ENCODE assay signal across 10 cellular contexts in the genomic region with DNA sequence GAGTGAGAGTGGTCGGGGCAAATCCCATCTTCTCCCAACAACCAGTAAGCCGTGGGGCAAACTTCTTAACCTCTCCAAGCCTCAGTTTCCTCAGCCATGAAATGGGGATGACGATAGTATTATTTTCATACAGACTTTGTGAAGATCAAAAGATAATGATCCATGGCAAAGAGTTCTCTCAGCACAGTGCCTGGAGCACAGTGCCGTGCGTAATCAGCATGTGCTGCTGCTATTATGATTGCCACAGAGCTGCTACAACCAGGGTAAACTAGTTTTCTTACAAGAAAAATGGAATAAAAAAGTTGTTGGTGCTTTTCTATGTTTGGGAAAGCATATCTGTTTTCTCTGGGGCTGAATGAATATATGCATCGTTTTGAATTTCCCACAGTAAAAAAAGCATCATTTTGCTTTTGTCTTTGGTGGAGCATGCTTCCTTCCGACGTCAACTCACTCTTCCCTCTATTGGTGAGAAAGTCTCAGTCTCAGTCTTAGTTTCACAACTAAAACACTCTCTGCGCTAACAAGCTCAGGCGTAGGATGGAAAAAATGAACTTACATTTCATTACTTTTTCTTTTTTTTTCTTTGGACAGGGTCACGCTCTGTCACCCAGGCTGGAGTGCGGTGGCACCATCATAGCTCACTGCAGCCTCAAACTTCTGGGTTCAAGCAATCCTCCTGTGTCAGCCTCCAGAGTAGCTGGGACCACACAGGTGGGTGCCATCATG. TPM values are rescaled to one million over a fixed set of nuclear protein-coding genes. Genes with fewer than 3 reads are reported as not detected.
DNase-seq lines count a peak whose midpoint lies in the region; ATAC-seq and TF ChIP-seq lines count a peak whose summit lies in the region.
"Had no signal": no experiment of that assay in that cellular context is flagged by ENCODE, and none has a peak within 500 bp of the region (broad histone marks: within the 10 kb centered on the region; RNA-seq: fewer than 3 reads in every experiment).

No MANE protein-coding gene starts in this region.

- in situ Hi-C loops in KBM-7 (cut with MboI; ENCODE audit: low pct_unique_long_range_greater_than_20kb, low sequenced_read_pairs) = no loop called here

- H3K36me3 Mint-ChIP-seq in glutamatergic neuron (ENCODE audit: unreplicated experiment) = no peaks in the 10 kb centered on the region

- TF ChIP-seq CTCF in glutamatergic neuron (IDR thresholded peaks at IDR 0.05; ENCODE audit: partially characterized antibody, unreplicated experiment) = no peak

- peak; percentile 27 for DNase-seq in central memory CD4-positive, alpha-beta T cell
- no peak for DNase-seq in DMS53 treated with DMSO at 0.1 percent for 48 hours (lab: John Stamatoyannopoulos, UW; ENCODE audit: unreplicated experiment)
- DNase-seq in glutamatergic neuron = no peak
- DNase-seq in Ammon's horn (ENCODE audit: low spot score) = no peak
- no peak for DNase-seq in KBM-7
- DNase-seq: adrenal gland, mesenchymal stem cell had no signal

- H3K9me3 Mint-ChIP-seq in glutamatergic neuron (ENCODE audit: unreplicated experiment) = peaks cover 11% of the 10 kb centered on the region

- H3K4me1 Mint-ChIP-seq in glutamatergic neuron (ENCODE audit: low read depth, unreplicated experiment) = peaks cover 26% of the 10 kb centered on the region

- ATAC-seq in GM18498 (IDR thresholded peaks at IDR 0.05; ENCODE audit: unreplicated experiment) (peak; percentile 63), GM21360 (IDR thresholded peaks at IDR 0.05; ENCODE audit: unreplicated experiment) (peak; percentile 45), HG03520 (IDR thresholded peaks at IDR 0.05; ENCODE audit: unreplicated experiment) (peak; percentile 42)

- no peak overlapping the region for H3K27ac Mint-ChIP-seq in glutamatergic neuron (ENCODE audit: unreplicated experiment)

- peaks cover 6% of the 10 kb centered on the region for H3K27me3 Mint-ChIP-seq in glutamatergic neuron (ENCODE audit: unreplicated experiment)

- no peak overlapping the region for H3K4me3 Mint-ChIP-seq in glutamatergic neuron (ENCODE audit: unreplicated experiment)

RNA-seq across cellular contexts. Expression of a gene that starts 37.2 kb away (rescaled TPM):
- total RNA-seq in glutamatergic neuron (ENCODE audit: unreplicated experiment) = 73.9 TPM
